Comparison of ENCODE assay signal across 16 cellular contexts in the genomic region with DNA sequence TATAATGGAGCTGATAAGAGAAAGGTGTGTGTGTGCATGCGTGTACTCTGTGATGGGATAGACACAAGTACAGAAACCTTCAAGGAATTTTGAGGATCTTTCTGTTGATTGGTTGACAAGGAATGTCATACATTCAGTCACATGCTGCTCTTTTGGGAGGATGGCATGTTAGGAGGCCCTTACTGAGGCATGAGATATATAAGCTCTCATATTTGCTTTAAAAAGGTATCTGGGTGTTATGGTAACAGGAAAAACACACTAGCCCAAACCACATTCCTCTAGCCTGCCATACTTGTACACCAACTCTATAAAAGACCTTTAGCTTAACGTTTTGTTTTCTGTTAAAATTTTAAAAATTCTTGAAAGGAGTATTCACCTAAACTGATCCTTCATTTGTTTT.
"Had no signal": no experiment of that assay in that cellular context is flagged by ENCODE, and none has a peak within 500 bp of the region (broad histone marks: within the 10 kb centered on the region; RNA-seq: fewer than 3 reads in every experiment).

No MANE protein-coding gene starts in this region.

- H3K4me2 ChIP-seq: neural progenitor cell had no signal

- H3K9me3 ChIP-seq: esophagus muscularis mucosa, sigmoid colon, stomach, thoracic aorta had no signal

- H3K9ac ChIP-seq: neural progenitor cell had no signal

- H3K36me3 ChIP-seq: esophagus muscularis mucosa, neural progenitor cell, sigmoid colon, stomach, thoracic aorta had no signal

- DNase-seq: activated CD4-positive, alpha-beta T cell treated with anti-CD3 and anti-CD28 coated beads, Interleukin-2, amount 50 U/mL, for 1 hour; activated naive CD4-positive, alpha-beta T cell; activated naive CD8-positive, alpha-beta T cell treated with anti-CD3 and anti-CD28 coated beads, Interleukin-2, amount 50 U/mL, for 24 hours; aorta; dorsolateral prefrontal cortex; endodermal cell; glutamatergic neuron; sigmoid colon; stimulated activated CD4-positive, alpha-beta T cell treated with anti-CD3 and anti-CD28 coated beads, Interleukin-12 subunit alpha, Interleukin-12 subunit beta, amount 100 ng/mL, for 4 hours; stimulated activated CD4-positive, alpha-beta T cell treated with anti-CD3 and anti-CD28 coated beads, Interleukin-2, amount 100 ng/mL, for 24 hours; stomach; T-cell; T-helper 9 cell had no signal

- H2AFZ ChIP-seq: neural progenitor cell had no signal

- H3K27me3 ChIP-seq: dorsolateral prefrontal cortex, esophagus muscularis mucosa, neural progenitor cell, sigmoid colon, stomach had no signal

- H3K27ac ChIP-seq: dorsolateral prefrontal cortex, esophagus muscularis mucosa, neural progenitor cell, sigmoid colon, stomach, thoracic aorta had no signal

- H3K4me3 ChIP-seq: dorsolateral prefrontal cortex, esophagus muscularis mucosa, neural progenitor cell, sigmoid colon, stomach, thoracic aorta had no signal

- H3K4me1 ChIP-seq: neural progenitor cell, stomach had no signal
